ENCODE assay signal across 8 cellular contexts in genomic region chr11:128052912-128053641, GRCh38.
DNase-seq lines count a peak whose midpoint lies in the region; ATAC-seq, FAIRE-seq and TF ChIP-seq lines count a peak whose summit lies in the region.

No MANE protein-coding gene starts in this region.

- DNase-seq in A673 (ENCODE audit: low spot score) (peak; percentile 91), GM19239 (ENCODE audit: insufficient read length, low spot score) (no peak), NOMO-1 treated with dmso at 0.1 percent for 144 hours (lab: John Stamatoyannopoulos, UW; ENCODE audit: unreplicated experiment) (peak; percentile 35), endothelial cell of umbilical vein (ENCODE audit: low read depth, low spot score) (peak; percentile 72), SHP77 (lab: John Stamatoyannopoulos, UW) (no peak), mucosa of gallbladder (ENCODE audit: low spot score) (no peak), prostate gland (ENCODE audit: low spot score) (no peak)

- no peaks in the 10 kb centered on the region for H3K79me2 ChIP-seq in endothelial cell of umbilical vein (ENCODE audit: control insufficient read depth, insufficient read depth, low read length)

- H3K27ac ChIP-seq in A673 (ENCODE audit: low read depth, low read length, poor library complexity, severe bottlenecking) (peak overlapping the region; percentile 78), endothelial cell of umbilical vein (ENCODE audit: insufficient read depth, low read depth, low read length) (peak overlapping the region; percentile 79), prostate gland (no peak overlapping the region)

- peak overlapping the region; percentile 13 for H3K9ac ChIP-seq in endothelial cell of umbilical vein (replicated peaks; ENCODE audit: extremely low read depth, insufficient read depth, low read length)

- H3K27me3 ChIP-seq in A673 (replicated peaks; ENCODE audit: insufficient read depth, low read depth, low read length, poor library complexity) = no peaks in the 10 kb centered on the region
- H3K27me3 ChIP-seq in endothelial cell of umbilical vein (ENCODE audit: control insufficient read depth in 2 of 2, insufficient read depth in 2 of 2, low read length in 2 of 2) = no peaks in the 10 kb centered on the region
- H3K27me3 ChIP-seq in prostate gland (replicated peaks; ENCODE audit: insufficient read depth) = no peaks in the 10 kb centered on the region

- H3K4me3 ChIP-seq in A673 (ENCODE audit: low read depth, low read length, poor library complexity, severe bottlenecking) = no peak overlapping the region
- no peak overlapping the region for H3K4me3 ChIP-seq in endothelial cell of umbilical vein (replicated peaks in 1 of 3; ENCODE audit: insufficient read depth in 1 of 3, low read depth in 1 of 3, low read length in 3 of 3)
- no peak overlapping the region for H3K4me3 ChIP-seq in prostate gland

- 28% methylated on average over 2 of the region's 2 CpGs for WGBS in prostate gland

- no peak for TF ChIP-seq CTCF in A673 (conservative IDR thresholded peaks at IDR 0.05; ENCODE audit: low read depth, low read length)
- TF ChIP-seq CTCF in endothelial cell of umbilical vein (IDR thresholded peaks at IDR 0.05; ENCODE audit: extremely low read depth in 1 of 2, insufficient read depth in 1 of 2, low read depth in 1 of 2, low read length in 2 of 2) = no peak
- TF ChIP-seq CTCF in prostate gland (IDR thresholded peaks at IDR 0.05) = no peak

- H3K9me3 ChIP-seq in A673 (ENCODE audit: low read depth, low read length, poor library complexity, severe bottlenecking) (no peaks in the 10 kb centered on the region), endothelial cell of umbilical vein (replicated peaks; ENCODE audit: control insufficient read depth, insufficient read depth, low read length) (no peaks in the 10 kb centered on the region), prostate gland (no peaks in the 10 kb centered on the region)

- TF ChIP-seq POLR2A in endothelial cell of umbilical vein (IDR thresholded peaks at IDR 0.05; ENCODE audit: low read depth, low read length) (no peak), prostate gland (IDR thresholded peaks at IDR 0.05) (no peak)

- H4K20me1 ChIP-seq in endothelial cell of umbilical vein (replicated peaks; ENCODE audit: control insufficient read depth, extremely low read depth, insufficient read depth, low read length) = no peaks in the 10 kb centered on the region

- intact Hi-C loops in A673 (cut with micrococcal nuclease; ENCODE audit: unreplicated experiment) = no loop called here
- intact Hi-C loops in endothelial cell of umbilical vein (cut with micrococcal nuclease) = loop anchor here (2.0 to 5.0 kb wide), 2 partner anchors 42 to 99 kb away; no protein-coding TSS in a partner anchor
- intact Hi-C loops in prostate gland (cut with DNase I) = no loop called here

- CTCF ChIA-PET in A673 (lab: Charles Lee) (interaction anchor here (0.9 kb wide), 1 partner anchor 104 kb away, joined by 5 read pairs; no protein-coding TSS in a partner anchor), endothelial cell of umbilical vein (lab: Charles Lee) (interaction anchor here (1.1 to 2.5 kb wide), 2 partner anchors 14 to 105 kb away, joined by 6 to 9 read pairs (median 8); no protein-coding TSS in a partner anchor)

- ATAC-seq in GM19397 (IDR thresholded peaks at IDR 0.05; ENCODE audit: unreplicated experiment) = no peak

- dilution Hi-C loops in endothelial cell of umbilical vein (cut with MboI; ENCODE audit: extremely low pct_ligation_motif_present, low sequenced_read_pairs) = no loop called here

- peak overlapping the region; percentile 85 for H2AFZ ChIP-seq in endothelial cell of umbilical vein (ENCODE audit: low read depth, low read length)

- no peaks in the 10 kb centered on the region for H3K9me1 ChIP-seq in endothelial cell of umbilical vein (replicated peaks; ENCODE audit: control insufficient read depth, extremely low read depth, insufficient read depth, low read length)

- H3K4me2 ChIP-seq in endothelial cell of umbilical vein (ENCODE audit: insufficient read depth, low read length) = peak overlapping the region; percentile 61

- no peaks in the 10 kb centered on the region for H3K36me3 ChIP-seq in A673 (ENCODE audit: insufficient read depth, low read length, poor library complexity, severe bottlenecking)
- no peaks in the 10 kb centered on the region for H3K36me3 ChIP-seq in endothelial cell of umbilical vein (ENCODE audit: control insufficient read depth in 2 of 2, extremely low read depth in 1 of 2, insufficient read depth in 2 of 2, low read length in 2 of 2)
- H3K36me3 ChIP-seq in prostate gland = no peaks in the 10 kb centered on the region

- BruUV-seq in A673 (replicated peaks; lab: Mats Ljungman, UMichigan) = no TSS peak
- no TSS peak for BruUV-seq in endothelial cell of umbilical vein (replicated peaks; lab: Mats Ljungman, UMichigan)

- FAIRE-seq in GM19239 (lab: Jason Lieb, UNC) (peak; percentile 71), endothelial cell of umbilical vein (lab: Jason Lieb, UNC) (peak; percentile 82)

- POLR2A ChIA-PET in A673 (lab: Charles Lee; ENCODE audit: low non-redundant PET) (interaction anchor here (0.6 kb wide), 1 partner anchor 1950 kb away, joined by 19 read pairs; the partner anchor contains the start of gene PRDM10), endothelial cell of umbilical vein (lab: Charles Lee) (no interaction called here)

- H3K4me1 ChIP-seq in A673 (ENCODE audit: insufficient read depth, low read length, poor library complexity, severe bottlenecking) = peaks cover 31% of the 10 kb centered on the region
- H3K4me1 ChIP-seq in endothelial cell of umbilical vein (ENCODE audit: control insufficient read depth, extremely low read depth, insufficient read depth, low read length) = peaks cover 21% of the 10 kb centered on the region
- H3K4me1 ChIP-seq in prostate gland (replicated peaks) = no peaks in the 10 kb centered on the region

TF ChIP-seq in endothelial cell of umbilical vein, 7 proteins besides CTCF, POLR2A, EP300 and RAD21:
- no peak for TF ChIP-seq MAX (IDR thresholded peaks at IDR 0.05; ENCODE audit: insufficient read depth, insufficient read length)
- TF ChIP-seq FOS (IDR thresholded peaks at IDR 0.05; ENCODE audit: borderline replicate concordance, insufficient read depth, low read length) = peak; percentile 33
- no peak for TF ChIP-seq JUN (IDR thresholded peaks at IDR 0.05; ENCODE audit: borderline replicate concordance, insufficient read depth, insufficient read length, low read depth)
- TF ChIP-seq GATA2 (IDR thresholded peaks at IDR 0.05; ENCODE audit: insufficient read depth, insufficient read length, low read depth, low read length) = peak; percentile 89

Comparison
In these comparisons a context has a peak if more than half of its experiments do, and no peak if none do; other contexts are left out.
1. DNase-seq: peak in A673 (single experiment), NOMO-1 treated with dmso at 0.1 percent for 144 hours (single experiment) and endothelial cell of umbilical vein (single experiment); none in GM19239 (single experiment), SHP77 (0 of 2), mucosa of gallbladder (single experiment) and prostate gland (single experiment).
2. H3K27ac ChIP-seq: peak in A673 (single experiment) and endothelial cell of umbilical vein (single experiment); none in prostate gland (0 of 2).